Comparison of ENCODE assay signal across 21 cellular contexts in the genomic region with DNA sequence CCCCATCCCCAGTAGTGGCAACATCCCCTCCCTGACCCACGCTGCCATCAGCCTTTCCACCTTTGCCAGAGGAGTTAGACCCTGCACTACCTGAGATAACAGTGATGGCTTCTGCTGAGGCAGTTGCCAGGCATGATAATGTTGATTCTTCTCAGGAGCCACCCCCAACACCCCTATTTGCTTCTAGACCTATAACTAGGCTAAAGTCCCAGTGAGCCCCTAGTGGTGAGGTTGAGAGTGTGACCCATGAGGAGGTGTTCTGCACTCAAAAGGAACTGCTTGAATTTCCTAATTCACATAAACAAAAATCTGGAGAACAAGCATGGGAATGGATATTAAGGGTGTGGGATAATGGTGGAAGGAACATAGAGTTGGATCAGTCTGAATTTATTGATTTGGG.
DNase-seq lines count a peak whose midpoint lies in the region; ATAC-seq, FAIRE-seq and TF ChIP-seq lines count a peak whose summit lies in the region.
"Had no signal": no experiment of that assay in that cellular context is flagged by ENCODE, and none has a peak within 500 bp of the region (broad histone marks: within the 10 kb centered on the region; RNA-seq: fewer than 3 reads in every experiment).

No MANE protein-coding gene starts in this region.

- no peak overlapping the region for H3K4me3 Mint-ChIP-seq in MCF 10A (ENCODE audit: unreplicated experiment)
- no peak overlapping the region for H3K4me3 Mint-ChIP-seq in chondrocyte (ENCODE audit: unreplicated experiment)
- H3K4me3 Mint-ChIP-seq in activated CD8-positive, alpha-beta memory T cell treated with anti-CD3 and anti-CD28 coated beads, Interleukin-2, amount 10 ng/mL, durations not matched to agents 7 days and 5 days: no peak overlapping the region
- H3K4me3 Mint-ChIP-seq: CD4-positive, alpha-beta memory T cell had no signal

- H3K9me3 Mint-ChIP-seq in MCF 10A (ENCODE audit: unreplicated experiment) (no peaks in the 10 kb centered on the region), chondrocyte (ENCODE audit: low read depth) (peaks cover 7% of the 10 kb centered on the region)
- no peaks in the 10 kb centered on the region for H3K9me3 Mint-ChIP-seq in activated CD8-positive, alpha-beta memory T cell treated with anti-CD3 and anti-CD28 coated beads, Interleukin-2, amount 10 ng/mL, durations not matched to agents 7 days and 5 days (ENCODE audit: low read depth)

- H3K27me3 ChIP-seq in breast epithelium: no peaks in the 10 kb centered on the region
- no peaks in the 10 kb centered on the region for H3K27me3 ChIP-seq in sigmoid colon
- H3K27me3 ChIP-seq: colonic mucosa had no signal

- WGBS in sigmoid colon, 2 donors: 66 to 73% methylated on average over 1 of the region's 1 CpG

- POLR2A ChIA-PET in MCF 10A (lab: Yijun Ruan, JAX) (no interaction called here), RWPE1 (lab: Yijun Ruan, JAX; ENCODE audit: low non-redundant PET) (no interaction called here)

- no peak for TF ChIP-seq POLR2A in breast epithelium (IDR thresholded peaks at IDR 0.05)
- no peak for TF ChIP-seq POLR2A in NB4 (IDR thresholded peaks at IDR 0.05; ENCODE audit: extremely low read depth, insufficient read length)
- no peak for TF ChIP-seq POLR2A in sigmoid colon (IDR thresholded peaks at IDR 0.05)

- ATAC-seq in activated CD8-positive, alpha-beta memory T cell treated with anti-CD3 and anti-CD28 coated beads, Interleukin-2, amount 10 ng/mL, durations not matched to agents 7 days and 5 days: no peak
- ATAC-seq: right cardiac atrium had no signal

- H3K4me1 ChIP-seq in breast epithelium (no peaks in the 10 kb centered on the region), sigmoid colon (no peaks in the 10 kb centered on the region)
- H3K4me1 ChIP-seq: colonic mucosa, left ventricle myocardium inferior had no signal

- FAIRE-seq in HTR-8/SVneo (lab: Jason Lieb, UNC): no peak

- H3K36me3 Mint-ChIP-seq in MCF 10A (ENCODE audit: insufficient read depth, unreplicated experiment) (no peaks in the 10 kb centered on the region), chondrocyte (ENCODE audit: low read depth) (no peaks in the 10 kb centered on the region)
- no peaks in the 10 kb centered on the region for H3K36me3 Mint-ChIP-seq in activated CD8-positive, alpha-beta memory T cell treated with anti-CD3 and anti-CD28 coated beads, Interleukin-2, amount 10 ng/mL, durations not matched to agents 7 days and 5 days
- H3K36me3 Mint-ChIP-seq: CD4-positive, alpha-beta memory T cell had no signal

- no peaks in the 10 kb centered on the region for H3K36me3 ChIP-seq in breast epithelium
- no peaks in the 10 kb centered on the region for H3K36me3 ChIP-seq in sigmoid colon
- H3K36me3 ChIP-seq: colonic mucosa, left ventricle myocardium inferior had no signal

- H3K4me1 Mint-ChIP-seq in MCF 10A (ENCODE audit: insufficient read depth, unreplicated experiment) (no peaks in the 10 kb centered on the region), chondrocyte (ENCODE audit: low read depth) (peaks cover 37% of the 10 kb centered on the region)
- no peaks in the 10 kb centered on the region for H3K4me1 Mint-ChIP-seq in activated CD8-positive, alpha-beta memory T cell treated with anti-CD3 and anti-CD28 coated beads, Interleukin-2, amount 10 ng/mL, durations not matched to agents 7 days and 5 days
- H3K4me1 Mint-ChIP-seq: CD4-positive, alpha-beta memory T cell had no signal

- H3K9me3 ChIP-seq in breast epithelium (no peaks in the 10 kb centered on the region), sigmoid colon (no peaks in the 10 kb centered on the region)
- H3K9me3 ChIP-seq: colonic mucosa, left ventricle myocardium inferior had no signal

- BruUV-seq in MCF 10A (replicated peaks; lab: Mats Ljungman, UMichigan): no TSS peak

- intact Hi-C loops in MCF 10A (cut with micrococcal nuclease) (no loop called here), breast epithelium (cut with DNase I; ENCODE audit: low total_unique reads) (no loop called here), sigmoid colon (cut with DNase I) (no loop called here)

- H3K27ac ChIP-seq in breast epithelium (no peak overlapping the region), sigmoid colon (no peak overlapping the region), RWPE1 (no peak overlapping the region)
- H3K27ac ChIP-seq: colonic mucosa, left ventricle myocardium inferior had no signal

- TF ChIP-seq EP300 in sigmoid colon (IDR thresholded peaks at IDR 0.05): no peak

- DNase-seq in MCF 10A (ENCODE audit: unreplicated experiment): peak; percentile 7
- no peak for DNase-seq in breast epithelium (ENCODE audit: low spot score in 2 of 2)
- no peak for DNase-seq in NB4 (ENCODE audit: low read depth)
- no peak for DNase-seq in chondrocyte (ENCODE audit: low spot score)
- no peak for DNase-seq in sigmoid colon
- DNase-seq in activated CD8-positive, alpha-beta memory T cell treated with anti-CD3 and anti-CD28 coated beads, Interleukin-2, amount 10 ng/mL, durations not matched to agents 7 days and 5 days: no peak
- no peak for DNase-seq in HTR-8/SVneo (ENCODE audit: insufficient read length, low spot score)
- DNase-seq in RWPE1 (ENCODE audit: low spot score): no peak
- DNase-seq: activated CD4-positive, alpha-beta T cell treated with anti-CD3 and anti-CD28 coated beads for 48 hours; activated naive CD4-positive, alpha-beta T cell treated with Interleukin-2 at 50 U/mL for 16 hours; anterior cingulate cortex; CD4-positive, alpha-beta memory T cell; colonic mucosa; left ventricle myocardium inferior; MM.1S; NCI-H2029 treated with DMSO at 0.1 percent for 48 hours; NCI-H510A treated with DMSO at 0.1 percent for 48 hours; occipital lobe; right cardiac atrium; stimulated activated naive CD4-positive, alpha-beta T cell treated with Interleukin-2 at 50 U/mL for 16 hours; trophoblast cell had no signal

- H3K4me3 ChIP-seq in breast epithelium (no peak overlapping the region), NB4 (ENCODE audit: low read depth, low read length) (no peak overlapping the region), sigmoid colon (no peak overlapping the region)
- H3K4me3 ChIP-seq: colonic mucosa, left ventricle myocardium inferior had no signal

- CTCF ChIA-PET in MCF 10A (lab: Yijun Ruan, JAX): no interaction called here
- CTCF ChIA-PET in activated CD8-positive, alpha-beta memory T cell treated with anti-CD3 and anti-CD28 coated beads, Interleukin-2, amount 10 ng/mL, durations not matched to agents 7 days and 5 days (lab: Charles Lee): no interaction called here
- CTCF ChIA-PET in RWPE1 (lab: Yijun Ruan, JAX): interaction anchor here (1.0 kb wide), 1 partner anchor 10 kb away, joined by 3 read pairs; no protein-coding TSS in a partner anchor

- H3K27ac Mint-ChIP-seq in MCF 10A (ENCODE audit: low read depth, unreplicated experiment): no peak overlapping the region
- H3K27ac Mint-ChIP-seq in chondrocyte (ENCODE audit: unreplicated experiment): no peak overlapping the region
- no peak overlapping the region for H3K27ac Mint-ChIP-seq in activated CD8-positive, alpha-beta memory T cell treated with anti-CD3 and anti-CD28 coated beads, Interleukin-2, amount 10 ng/mL, durations not matched to agents 7 days and 5 days
- H3K27ac Mint-ChIP-seq: CD4-positive, alpha-beta memory T cell had no signal

- H3K27me3 Mint-ChIP-seq in MCF 10A (ENCODE audit: insufficient read depth, unreplicated experiment) (no peaks in the 10 kb centered on the region), chondrocyte (ENCODE audit: low read depth) (no peaks in the 10 kb centered on the region)
- no peaks in the 10 kb centered on the region for H3K27me3 Mint-ChIP-seq in activated CD8-positive, alpha-beta memory T cell treated with anti-CD3 and anti-CD28 coated beads, Interleukin-2, amount 10 ng/mL, durations not matched to agents 7 days and 5 days
- H3K27me3 Mint-ChIP-seq: CD4-positive, alpha-beta memory T cell had no signal

- TF ChIP-seq CTCF in MCF 10A (IDR thresholded peaks at IDR 0.05; ENCODE audit: unreplicated experiment) (no peak), breast epithelium (IDR thresholded peaks at IDR 0.05) (no peak), NB4 (IDR thresholded peaks at IDR 0.05; ENCODE audit: low read depth, low read length) (peak; percentile 17), chondrocyte (IDR thresholded peaks at IDR 0.05) (peak; percentile 47), sigmoid colon (IDR thresholded peaks at IDR 0.05) (no peak), RWPE1 (conservative IDR thresholded peaks at IDR 0.05; ENCODE audit: low read depth) (no peak)

Comparison
In these comparisons a context has a peak if more than half of its experiments do, and no peak if none do; other contexts are left out.
1. CTCF ChIP-seq: peak in NB4 (single experiment) and chondrocyte (single experiment); none in MCF 10A (single experiment), breast epithelium (0 of 3), sigmoid colon (0 of 4) and RWPE1 (single experiment).